In genomic region chr18:41906528-41907256, GRCh38 we compare ENCODE assay signal across 8 cellular contexts. TPM values are rescaled to one million over a fixed set of nuclear protein-coding genes. Genes with fewer than 3 reads are reported as not detected.
DNase-seq lines count a peak whose midpoint lies in the region; ATAC-seq and TF ChIP-seq lines count a peak whose summit lies in the region.

No MANE protein-coding gene starts in this region.

- no peaks in the 10 kb centered on the region for H3K27me3 ChIP-seq in psoas muscle (ENCODE audit: insufficient read depth in 3 of 3, low read length in 2 of 3)

- H3K27me3 Mint-ChIP-seq in activated CD8-positive, alpha-beta T cell treated with anti-CD3 and anti-CD28 coated beads, Interleukin-2, amount 10 ng/mL, durations not matched to agents 7 days and 5 days (ENCODE audit: low read depth) = peaks cover 11% of the 10 kb centered on the region

- POLR2A ChIA-PET in activated CD8-positive, alpha-beta T cell treated with anti-CD3 and anti-CD28 coated beads, Interleukin-2, amount 10 ng/mL, durations not matched to agents 7 days and 5 days (lab: Charles Lee) = no interaction called here

- no peak overlapping the region for H3K4me3 Mint-ChIP-seq in activated CD8-positive, alpha-beta T cell treated with anti-CD3 and anti-CD28 coated beads, Interleukin-2, amount 10 ng/mL, durations not matched to agents 7 days and 5 days

- H3K4me3 ChIP-seq in fibroblast of pulmonary artery (replicated peaks; ENCODE audit: low read depth, low read length) (peak overlapping the region; percentile 8), psoas muscle (no peak overlapping the region)

- H3K36me3 ChIP-seq in psoas muscle (ENCODE audit: insufficient read depth in 1 of 2, low read depth in 1 of 2) = no peaks in the 10 kb centered on the region

- peak; percentile 59 for TF ChIP-seq CTCF in fibroblast of pulmonary artery (IDR thresholded peaks at IDR 0.05; ENCODE audit: low read length, missing control alignments)
- peak; percentile 61 for TF ChIP-seq CTCF in psoas muscle (IDR thresholded peaks at IDR 0.05)

- intact Hi-C loops in psoas muscle (cut with DNase I) = no loop called here

- CTCF ChIA-PET in activated CD8-positive, alpha-beta T cell treated with anti-CD3 and anti-CD28 coated beads, Interleukin-2, amount 10 ng/mL, durations not matched to agents 7 days and 5 days (lab: Charles Lee) = no interaction called here

- no peaks in the 10 kb centered on the region for H3K9me3 Mint-ChIP-seq in activated CD8-positive, alpha-beta T cell treated with anti-CD3 and anti-CD28 coated beads, Interleukin-2, amount 10 ng/mL, durations not matched to agents 7 days and 5 days (ENCODE audit: insufficient read depth)

- peaks cover 10% of the 10 kb centered on the region for H3K4me1 Mint-ChIP-seq in activated CD8-positive, alpha-beta T cell treated with anti-CD3 and anti-CD28 coated beads, Interleukin-2, amount 10 ng/mL, durations not matched to agents 7 days and 5 days (ENCODE audit: low read depth)

- H3K9me3 ChIP-seq in psoas muscle = no peaks in the 10 kb centered on the region

- H3K27ac ChIP-seq in psoas muscle = no peak overlapping the region

- H3K27ac Mint-ChIP-seq in activated CD8-positive, alpha-beta T cell treated with anti-CD3 and anti-CD28 coated beads, Interleukin-2, amount 10 ng/mL, durations not matched to agents 7 days and 5 days = no peak overlapping the region

- DNase-seq in D341Med (ENCODE audit: low spot score) (peak; percentile 58), NCI-H2196 (lab: John Stamatoyannopoulos, UW; ENCODE audit: unreplicated experiment) (peak; percentile 23), fibroblast of pulmonary artery (ENCODE audit: low read depth) (peak; percentile 76), psoas muscle (no peak), HuH-7.5 (ENCODE audit: low spot score) (no peak)
- DNase-seq in activated CD8-positive, alpha-beta T cell treated with anti-CD3 and anti-CD28 coated beads, Interleukin-2, amount 10 ng/mL, durations not matched to agents 7 days and 5 days = peak; percentile 68

- WGBS in psoas muscle, 3 donors = 39 to 43% (median 39%) methylated on average over 7 of the region's 7 CpGs

- H3K4me1 ChIP-seq in psoas muscle = no peaks in the 10 kb centered on the region

- no peaks in the 10 kb centered on the region for H3K36me3 Mint-ChIP-seq in activated CD8-positive, alpha-beta T cell treated with anti-CD3 and anti-CD28 coated beads, Interleukin-2, amount 10 ng/mL, durations not matched to agents 7 days and 5 days (ENCODE audit: low read depth)

- ATAC-seq in GM18907 (IDR thresholded peaks at IDR 0.05; ENCODE audit: unreplicated experiment) = peak; percentile 97
- ATAC-seq in HG03060 (IDR thresholded peaks at IDR 0.05; ENCODE audit: low read depth, unreplicated experiment) = peak; percentile 57
- ATAC-seq in activated CD8-positive, alpha-beta T cell treated with anti-CD3 and anti-CD28 coated beads, Interleukin-2, amount 10 ng/mL, durations not matched to agents 7 days and 5 days = peak; percentile 90
- ATAC-seq in psoas muscle = peak in 1 of 4 donors; percentile 50

RNA-seq across cellular contexts. Expression of gene PIK3C3, which starts 48.3 kb away (rescaled TPM):
- total RNA-seq in activated CD8-positive, alpha-beta T cell treated with anti-CD3 and anti-CD28 coated beads, Interleukin-2, amount 10 ng/mL, durations not matched to agents 7 days and 5 days = 10 to 100 TPM; 40.4 to 44.7 TPM
- total RNA-seq in psoas muscle = 10 to 100 TPM; 30.8 to 36.2 (median 32.2) TPM
- 10 to 100 TPM; 19.1 to 39.7 (median 23.9) TPM for polyA plus RNA-seq in psoas muscle

Comparison
In these comparisons a context has a peak if more than half of its experiments do, and no peak if none do; other contexts are left out.
1. DNase-seq: peak in D341Med (single experiment), NCI-H2196 (single experiment), activated CD8-positive, alpha-beta T cell treated with anti-CD3 and anti-CD28 coated beads, Interleukin-2, amount 10 ng/mL, durations not matched to agents 7 days and 5 days (single experiment) and fibroblast of pulmonary artery (single experiment); none in psoas muscle (0 of 2) and HuH-7.5 (single experiment).